ENCODE assay signal across 8 cellular contexts in genomic region chr6:28136585-28137457, GRCh38. TPM values are rescaled to one million over a fixed set of nuclear protein-coding genes. Genes with fewer than 3 reads are reported as not detected.
DNase-seq lines count a peak whose midpoint lies in the region; ATAC-seq and TF ChIP-seq lines count a peak whose summit lies in the region.

No MANE protein-coding gene starts in this region.

- no peaks in the 10 kb centered on the region for H3K27me3 Mint-ChIP-seq in activated CD4-positive, alpha-beta memory T cell treated with anti-CD3 and anti-CD28 coated beads for 36 hours

- no peak for TF ChIP-seq CTCF in lower leg skin (IDR thresholded peaks at IDR 0.05)

- peak overlapping the region; percentile 82 to 98 (median 94) for H3K9ac ChIP-seq in BLaER1 treated with 17β-estradiol and CSF1 and Interleukin-3, amounts not matched to agents 10 nM and 100 nM
- peak overlapping the region; percentile 87 to 91 for H3K9ac ChIP-seq in duodenal mucosa (ENCODE audit: low read depth in 1 of 2, low read length in 2 of 2)

- POLR2A ChIA-PET in activated CD4-positive, alpha-beta memory T cell treated with anti-CD3 and anti-CD28 coated beads for 36 hours (lab: Charles Lee) = interaction anchor here (1.3 to 2.2 kb wide), 4 partner anchors 12 to 270 kb away, joined by 3 to 8 read pairs (median 6); partner anchors contain the start of gene ZSCAN26

- 0% methylated on average over 43 to 57 of the region's 57 CpGs for WGBS in lower leg skin, 2 donors

- H3K27me3 ChIP-seq in BLaER1 treated with 17β-estradiol and CSF1 and Interleukin-3, amounts not matched to agents 10 nM and 100 nM = no peaks in the 10 kb centered on the region
- H3K27me3 ChIP-seq in duodenal mucosa (ENCODE audit: control insufficient read depth in 1 of 2, insufficient read depth in 2 of 2, low read length in 2 of 2) = no peaks in the 10 kb centered on the region

- peaks cover 3 to 19% (median 14%) of the 10 kb centered on the region in 11 experiments; a peak in 11 of 22 replicates for H4K20me1 ChIP-seq in BLaER1 treated with 17β-estradiol and CSF1 and Interleukin-3, amounts not matched to agents 10 nM and 100 nM

- peak overlapping the region; percentile 85 to 99 (median 95) for H3K27ac ChIP-seq in BLaER1 treated with 17β-estradiol and CSF1 and Interleukin-3, amounts not matched to agents 10 nM and 100 nM
- peak overlapping the region; percentile 65 for H3K27ac ChIP-seq in duodenal mucosa (ENCODE audit: low read depth, low read length)

- peak overlapping the region; percentile 67 to 87 (median 76) for H3K4me3 ChIP-seq in BLaER1 treated with 17β-estradiol and CSF1 and Interleukin-3, amounts not matched to agents 10 nM and 100 nM
- H3K4me3 ChIP-seq in duodenal mucosa (ENCODE audit: low read depth in 1 of 2, low read length in 2 of 2) (peak overlapping the region; percentile 94 to 96), lower leg skin (ENCODE audit: low read depth, poor library complexity, severe bottlenecking) (peak overlapping the region; percentile 69)

- H3K36me3 Mint-ChIP-seq in activated CD4-positive, alpha-beta memory T cell treated with anti-CD3 and anti-CD28 coated beads for 36 hours = peaks cover 6% of the 10 kb centered on the region

- H3K4me2 ChIP-seq in BLaER1 treated with 17β-estradiol and CSF1 and Interleukin-3, amounts not matched to agents 10 nM and 100 nM = peak overlapping the region; percentile 74 to 97 (median 88)

- peaks cover 0 to 21% (median 15%) of the 10 kb centered on the region in 11 experiments; a peak in 16 of 22 replicates for H3K36me3 ChIP-seq in BLaER1 treated with 17β-estradiol and CSF1 and Interleukin-3, amounts not matched to agents 10 nM and 100 nM
- peaks cover 0 to 4% of the 10 kb centered on the region in 2 donors for H3K36me3 ChIP-seq in duodenal mucosa (ENCODE audit: control insufficient read depth in 1 of 2, insufficient read depth in 2 of 2, low read length in 2 of 2)

- H3K9me3 ChIP-seq in BLaER1 treated with 17β-estradiol and CSF1 and Interleukin-3, amounts not matched to agents 10 nM and 100 nM (replicated peaks in 1 of 11) = no peaks in the 10 kb centered on the region
- H3K9me3 ChIP-seq in duodenal mucosa (ENCODE audit: control insufficient read depth in 1 of 2, low read length in 2 of 2) = no peaks in the 10 kb centered on the region

- H3K4me1 Mint-ChIP-seq in activated CD4-positive, alpha-beta memory T cell treated with anti-CD3 and anti-CD28 coated beads for 36 hours (ENCODE audit: low read depth) = peaks cover 65% of the 10 kb centered on the region

- intact Hi-C loops in activated CD4-positive, alpha-beta memory T cell treated with anti-CD3 and anti-CD28 coated beads for 36 hours (cut with micrococcal nuclease) = loop anchor here (1.0 to 5.0 kb wide), 10 partner anchors 33 to 805 kb away; partner anchors contain the start of genes ZNF165, ZSCAN26 and ZSCAN31
- intact Hi-C loops in lower leg skin (cut with DNase I; ENCODE audit: low total_unique reads) = no loop called here

- peak overlapping the region; percentile 92 for H3K27ac Mint-ChIP-seq in activated CD4-positive, alpha-beta memory T cell treated with anti-CD3 and anti-CD28 coated beads for 36 hours

- no peak for TF ChIP-seq POLR2A in lower leg skin (IDR thresholded peaks at IDR 0.05)

- H3K4me3 Mint-ChIP-seq in activated CD4-positive, alpha-beta memory T cell treated with anti-CD3 and anti-CD28 coated beads for 36 hours = peak overlapping the region; percentile 82

- CTCF ChIA-PET in activated CD4-positive, alpha-beta memory T cell treated with anti-CD3 and anti-CD28 coated beads for 36 hours (lab: Charles Lee) = interaction anchor here (1.5 to 2.9 kb wide), 2 partner anchors 32 to 219 kb away, joined by 4 to 9 read pairs; no protein-coding TSS in a partner anchor

- DNase-seq in NCI-H748 treated with DMSO at 0.1 percent for 48 hours (lab: John Stamatoyannopoulos, UW) (peak; percentile 85), lower leg skin (ENCODE audit: low spot score in 2 of 2) (peak; percentile 88 to 97)
- DNase-seq in activated CD4-positive, alpha-beta memory T cell treated with anti-CD3 and anti-CD28 coated beads for 36 hours = peak; percentile 85
- peak; percentile 67 to 69 for DNase-seq in stimulated activated CD4-positive, alpha-beta T cell treated with anti-CD3 and anti-CD28 coated beads, Interleukin-4, amount 100 ng/mL, for 4 hours

- no peaks in the 10 kb centered on the region for H3K9me3 Mint-ChIP-seq in activated CD4-positive, alpha-beta memory T cell treated with anti-CD3 and anti-CD28 coated beads for 36 hours

- ATAC-seq in GM19351 (IDR thresholded peaks at IDR 0.05; ENCODE audit: unreplicated experiment) (peak; percentile 62), HG03521 (IDR thresholded peaks at IDR 0.05; ENCODE audit: unreplicated experiment) (peak; percentile 56)

- peaks cover 45 to 74% (median 57%) of the 10 kb centered on the region in 10 experiments for H3K4me1 ChIP-seq in BLaER1 treated with 17β-estradiol and CSF1 and Interleukin-3, amounts not matched to agents 10 nM and 100 nM
- peaks cover 20 to 30% of the 10 kb centered on the region in 2 donors for H3K4me1 ChIP-seq in duodenal mucosa (ENCODE audit: control insufficient read depth in 1 of 2, insufficient read depth in 2 of 2, low read length in 2 of 2)

RNA-seq across cellular contexts. Expression of gene ZKSCAN8, which starts 4.9 kb away (rescaled TPM):
- 10 to 100 TPM; 14.4 to 16.5 TPM for total RNA-seq in activated CD4-positive, alpha-beta memory T cell treated with anti-CD3 and anti-CD28 coated beads for 36 hours
- total RNA-seq in lower leg skin = 10 to 100 TPM; 10.5 to 16.5 (median 11.3) TPM

RNA-seq across cellular contexts. Expression of gene ZSCAN16, which starts 12.4 kb away (rescaled TPM):
- 1 to 10 TPM; 2.8 to 3.6 TPM for total RNA-seq in activated CD4-positive, alpha-beta memory T cell treated with anti-CD3 and anti-CD28 coated beads for 36 hours
- total RNA-seq in lower leg skin = 1 to 10 TPM; 3.9 to 6.1 (median 5.3) TPM

RNA-seq across cellular contexts. Expression of gene ZNF165, which starts 56.5 kb away (rescaled TPM):
- 1 to 10 TPM; 3.7 to 4.0 TPM for total RNA-seq in activated CD4-positive, alpha-beta memory T cell treated with anti-CD3 and anti-CD28 coated beads for 36 hours
- total RNA-seq in lower leg skin = 1 to 10 TPM in 3 of 4 donors, under 1 TPM in 1; 0.72 to 3.1 (median 1.9) TPM

Comparison
In these comparisons a context has a peak if more than half of its experiments do, and no peak if none do; other contexts are left out.
1. Peak in every context shown above with its lines: DNase-seq, ATAC-seq, H3K4me3 ChIP-seq and H3K27ac ChIP-seq.